8 cellular contexts compared by ENCODE assay signal in genomic region chr5:38382898-38383297, GRCh38.
A peak's percentile ranks its signal among the peaks of the same experiment; 100 is the strongest.
DNase-seq lines count a peak whose midpoint lies in the region; ATAC-seq and TF ChIP-seq lines count a peak whose summit lies in the region.

No MANE protein-coding gene starts in this region.

- H3K9me3 Mint-ChIP-seq in endothelial cell (ENCODE audit: unreplicated experiment): no peaks in the 10 kb centered on the region

- H3K4me3 Mint-ChIP-seq in endothelial cell (ENCODE audit: unreplicated experiment): no peak overlapping the region

- peaks cover 32% of the 10 kb centered on the region for H3K4me1 Mint-ChIP-seq in endothelial cell (ENCODE audit: unreplicated experiment)

- H3K27me3 Mint-ChIP-seq in endothelial cell (ENCODE audit: unreplicated experiment): no peaks in the 10 kb centered on the region

- no peak overlapping the region for H3K27ac Mint-ChIP-seq in endothelial cell (ENCODE audit: unreplicated experiment)

- H3K36me3 Mint-ChIP-seq in endothelial cell (ENCODE audit: low read depth, unreplicated experiment): no peaks in the 10 kb centered on the region

- in situ Hi-C loops in Caki2 (cut with HindIII; ENCODE audit: low pct_unique_long_range_greater_than_20kb, low sequenced_read_pairs): no loop called here

- DNase-seq in Caki2 (ENCODE audit: low read depth): peak; percentile 48
- peak; percentile 78 for DNase-seq in NCI-H510A (lab: John Stamatoyannopoulos, UW)
- peak; percentile 10 to 11 for DNase-seq in activated CD4-positive, alpha-beta T cell treated with anti-CD3 and anti-CD28 coated beads, Interleukin-2, amount 50 U/mL, for 4 hours
- DNase-seq in endothelial cell (ENCODE audit: low spot score): peak; percentile 74
- peak; percentile 68 for DNase-seq in midbrain (lab: John Stamatoyannopoulos, UW)
- DNase-seq in stimulated activated naive CD8-positive, alpha-beta T cell treated with anti-CD3 and anti-CD28 coated beads, Interleukin-15, Interleukin-2, amounts not matched to agents 100 U/mL and 50 U/mL, for 24 hours: peak; percentile 52

- TF ChIP-seq CTCF in endothelial cell (IDR thresholded peaks at IDR 0.05; ENCODE audit: unreplicated experiment): peak; percentile 72

- peak; percentile 97 for ATAC-seq in GM19455 (IDR thresholded peaks at IDR 0.05; ENCODE audit: unreplicated experiment)
- ATAC-seq in HG03460 (IDR thresholded peaks at IDR 0.05; ENCODE audit: unreplicated experiment): peak; percentile 97
- ATAC-seq in stimulated activated naive CD8-positive, alpha-beta T cell treated with anti-CD3 and anti-CD28 coated beads, Interleukin-15, Interleukin-2, amounts not matched to agents 100 U/mL and 50 U/mL, for 24 hours: peak; percentile 88

Comparison
In these comparisons a context has a peak if more than half of its experiments do, and no peak if none do; other contexts are left out.
1. Peak in every context shown above with its lines: DNase-seq and ATAC-seq.
2. DNase-seq: peak in every context shown above with its lines; median percentile 78 in NCI-H510A; 74 in endothelial cell; 68 in midbrain; 52 in stimulated activated naive CD8-positive, alpha-beta T cell treated with anti-CD3 and anti-CD28 coated beads, Interleukin-15, Interleukin-2, amounts not matched to agents 100 U/mL and 50 U/mL, for 24 hours; 48 in Caki2; 10 in activated CD4-positive, alpha-beta T cell treated with anti-CD3 and anti-CD28 coated beads, Interleukin-2, amount 50 U/mL, for 4 hours.